ENCODE assay signal across 8 cellular contexts in genomic region chr11:113806403-113806802, GRCh38. TPM values are rescaled to one million over a fixed set of nuclear protein-coding genes. Genes with fewer than 3 reads are reported as not detected.
DNase-seq lines count a peak whose midpoint lies in the region; ATAC-seq and TF ChIP-seq lines count a peak whose summit lies in the region.

No MANE protein-coding gene starts in this region.

- peak; percentile 42 for TF ChIP-seq CTCF in Calu3 (IDR thresholded peaks at IDR 0.05; ENCODE audit: unreplicated experiment)
- peak; percentile 62 for TF ChIP-seq CTCF in OCI-LY3 (IDR thresholded peaks at IDR 0.05; ENCODE audit: low read depth, low read length)
- peak; percentile 60 for TF ChIP-seq CTCF in progenitor cell of endocrine pancreas (IDR thresholded peaks at IDR 0.05; ENCODE audit: unreplicated experiment)

- no peaks in the 10 kb centered on the region for H3K79me2 ChIP-seq in OCI-LY3 (ENCODE audit: low read length)

- H3K4me3 ChIP-seq in OCI-LY3 (ENCODE audit: low read length), result no peak overlapping the region

- peak; percentile 34 for DNase-seq in Calu3
- DNase-seq in progenitor cell of endocrine pancreas (ENCODE audit: low spot score, unreplicated experiment), result no peak
- DNase-seq in stimulated activated CD4-positive, alpha-beta T cell treated with anti-CD3 and anti-CD28 coated beads, Interleukin-4, amount 100 ng/mL, for 4 hours, result no peak
- no peak for DNase-seq in activated T-cell treated with anti-CD3 and anti-CD28 coated beads, Interleukin-2, amount 50 U/mL, for 4 hours

- no TSS peak for BruUV-seq in Calu3 (replicated peaks; lab: Mats Ljungman, UMichigan)

- H3K27me3 ChIP-seq in OCI-LY3 (ENCODE audit: low read depth, low read length), result no peaks in the 10 kb centered on the region

- no peaks in the 10 kb centered on the region for H3K9me3 Mint-ChIP-seq in Calu3 (ENCODE audit: low read depth, unreplicated experiment)
- no peaks in the 10 kb centered on the region for H3K9me3 Mint-ChIP-seq in progenitor cell of endocrine pancreas (ENCODE audit: low read depth)
- no peaks in the 10 kb centered on the region for H3K9me3 Mint-ChIP-seq in activated T-cell treated with anti-CD3 and anti-CD28 coated beads, Interleukin-2, amount 50 U/mL, for 4 hours

- H3K36me3 ChIP-seq in OCI-LY3 (replicated peaks; ENCODE audit: low read depth, low read length), result peaks cover 42% of the 10 kb centered on the region

- H3K4me1 Mint-ChIP-seq in Calu3 (ENCODE audit: low read depth, unreplicated experiment), result no peaks in the 10 kb centered on the region
- no peaks in the 10 kb centered on the region for H3K4me1 Mint-ChIP-seq in progenitor cell of endocrine pancreas (ENCODE audit: low read depth)
- H3K4me1 Mint-ChIP-seq in activated T-cell treated with anti-CD3 and anti-CD28 coated beads, Interleukin-2, amount 50 U/mL, for 4 hours (ENCODE audit: low read depth), result no peaks in the 10 kb centered on the region

- no peaks in the 10 kb centered on the region for H4K20me1 ChIP-seq in OCI-LY3 (ENCODE audit: insufficient read depth, low read length)

- no peak overlapping the region for H3K4me2 ChIP-seq in OCI-LY3 (ENCODE audit: low read length)

- no peaks in the 10 kb centered on the region for H3K9me3 ChIP-seq in OCI-LY3 (ENCODE audit: insufficient read depth, low read length)

- H3K4me1 ChIP-seq in OCI-LY3 (ENCODE audit: low read length), result no peaks in the 10 kb centered on the region

- CTCF ChIA-PET in Calu3 (lab: Charles Lee), result interaction anchor here (1.2 kb wide), 1 partner anchor 457 kb away, joined by 5 read pairs; no protein-coding TSS in a partner anchor

- H3K4me3 Mint-ChIP-seq in Calu3 (ENCODE audit: low read depth, unreplicated experiment) (no peak overlapping the region), progenitor cell of endocrine pancreas (ENCODE audit: low read depth) (no peak overlapping the region)
- no peak overlapping the region for H3K4me3 Mint-ChIP-seq in activated T-cell treated with anti-CD3 and anti-CD28 coated beads, Interleukin-2, amount 50 U/mL, for 4 hours

- peak; percentile 59 for ATAC-seq in GM21529 (IDR thresholded peaks at IDR 0.05; ENCODE audit: unreplicated experiment)
- peak; percentile 25 for ATAC-seq in esophagus mucosa
- ATAC-seq in activated T-cell treated with anti-CD3 and anti-CD28 coated beads, Interleukin-2, amount 50 U/mL, for 4 hours, result no peak
- ATAC-seq in GM19397 (IDR thresholded peaks at IDR 0.05; ENCODE audit: unreplicated experiment), result no peak

- H2AFZ ChIP-seq in OCI-LY3 (ENCODE audit: low read depth, low read length), result no peak overlapping the region

- no peak overlapping the region for H3K9ac ChIP-seq in OCI-LY3 (ENCODE audit: low read length)

- no peaks in the 10 kb centered on the region for H3K27me3 Mint-ChIP-seq in Calu3 (ENCODE audit: unreplicated experiment)
- no peaks in the 10 kb centered on the region for H3K27me3 Mint-ChIP-seq in progenitor cell of endocrine pancreas
- H3K27me3 Mint-ChIP-seq in activated T-cell treated with anti-CD3 and anti-CD28 coated beads, Interleukin-2, amount 50 U/mL, for 4 hours (ENCODE audit: low read depth), result no peaks in the 10 kb centered on the region

- intact Hi-C loops in Calu3 (cut with micrococcal nuclease; ENCODE audit: unreplicated experiment), result loop anchor here (2.0 kb wide), 1 partner anchor 456 kb away; no protein-coding TSS in a partner anchor

- H3K36me3 Mint-ChIP-seq in Calu3 (ENCODE audit: insufficient read depth, unreplicated experiment), result peaks cover 5% of the 10 kb centered on the region
- H3K36me3 Mint-ChIP-seq in progenitor cell of endocrine pancreas (ENCODE audit: insufficient read depth), result peaks cover 17% of the 10 kb centered on the region
- H3K36me3 Mint-ChIP-seq in activated T-cell treated with anti-CD3 and anti-CD28 coated beads, Interleukin-2, amount 50 U/mL, for 4 hours (ENCODE audit: insufficient read depth), result peaks cover 44% of the 10 kb centered on the region

- no peak overlapping the region for H3K27ac Mint-ChIP-seq in Calu3 (ENCODE audit: unreplicated experiment)
- H3K27ac Mint-ChIP-seq in progenitor cell of endocrine pancreas, result no peak overlapping the region

- no peak overlapping the region for H3K27ac ChIP-seq in OCI-LY3 (ENCODE audit: low read length)

RNA-seq across cellular contexts. Expression of gene CLDN25, which starts 26.8 kb away (rescaled TPM):
- total RNA-seq in Calu3 (2022) (not detected in 2 replicates), esophagus mucosa (not detected), progenitor cell of endocrine pancreas (not detected in 2 replicates)
- total RNA-seq in activated T-cell treated with anti-CD3 and anti-CD28 coated beads, Interleukin-2, amount 50 U/mL, for 4 hours, result not detected

RNA-seq across cellular contexts. Expression of gene ZW10, which starts 32.9 kb away (rescaled TPM):
- 15.3 and 15.9 TPM in 2 replicates for total RNA-seq in Calu3 (2022)
- total RNA-seq in esophagus mucosa, result 10.2 TPM
- total RNA-seq in progenitor cell of endocrine pancreas, result 18.9 and 22.8 TPM in 2 replicates
- total RNA-seq in activated T-cell treated with anti-CD3 and anti-CD28 coated beads, Interleukin-2, amount 50 U/mL, for 4 hours, result 10 to 100 TPM; 19.8 to 20.6 (median 20.1) TPM

Comparison
In these comparisons a context has a peak if more than half of its experiments do, and no peak if none do; other contexts are left out.
1. ATAC-seq: peak in GM21529 (single experiment) and esophagus mucosa (single experiment); none in activated T-cell treated with anti-CD3 and anti-CD28 coated beads, Interleukin-2, amount 50 U/mL, for 4 hours (0 of 2) and GM19397 (single experiment).
2. Peak in every context shown above with its lines, with median percentiles within 50 percentile points of each other: CTCF ChIP-seq.